ENCODE assay signal across 8 cellular contexts in the genomic region with DNA sequence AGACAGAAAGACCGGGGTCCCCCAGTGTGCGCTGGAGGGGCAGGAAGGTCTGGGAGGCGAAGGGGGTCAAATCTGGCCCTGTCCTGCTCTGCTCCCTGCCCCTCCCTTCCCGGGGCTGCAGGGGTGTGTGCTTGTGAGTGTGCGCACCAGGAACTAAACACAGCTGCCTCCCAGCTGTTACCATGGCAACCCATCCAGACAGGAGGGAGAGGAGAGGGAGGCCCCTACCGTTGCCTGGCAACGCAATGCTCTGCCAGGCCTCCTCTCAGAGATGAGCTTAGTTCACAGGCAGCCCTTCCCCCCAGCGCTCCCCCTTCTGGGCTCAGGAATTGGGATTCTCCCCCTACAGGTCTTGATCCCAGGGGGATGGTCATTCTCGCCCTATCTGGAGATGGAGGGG. TPM values are rescaled to one million over a fixed set of nuclear protein-coding genes. Genes with fewer than 3 reads are reported as not detected.
DNase-seq lines count a peak whose midpoint lies in the region; ATAC-seq, FAIRE-seq and TF ChIP-seq lines count a peak whose summit lies in the region.

No MANE protein-coding gene starts in this region.

- no peak for TF ChIP-seq RAD21 in HepG2 (CRISPR knock-in tag; IDR thresholded peaks at IDR 0.05)

- in situ Hi-C loops in HepG2 (cut with HindIII; ENCODE audit: extremely low pct_ligation_motif_present, low pct_unique_long_range_greater_than_20kb) = loop anchor here (5.0 kb wide), 1 partner anchor 77 kb away; no protein-coding TSS in a partner anchor

- H3K36me3 ChIP-seq in HepG2 (replicated peaks in 1 of 2; ENCODE audit: control insufficient read depth in 1 of 2, insufficient read depth in 2 of 2, low read length in 2 of 2) = no peaks in the 10 kb centered on the region
- no peaks in the 10 kb centered on the region for H3K36me3 ChIP-seq in right lobe of liver
- H3K36me3 ChIP-seq in vagina = no peaks in the 10 kb centered on the region

- BruUV-seq in HepG2 (replicated peaks; lab: Mats Ljungman, UMichigan) = no TSS peak

- H3K9me3 ChIP-seq in HepG2 (ENCODE audit: low read length) (no peaks in the 10 kb centered on the region), right lobe of liver (no peaks in the 10 kb centered on the region), vagina (no peaks in the 10 kb centered on the region)

- no peak overlapping the region for H3K9ac ChIP-seq in HepG2 (ENCODE audit: insufficient read depth, low read depth, low read length)

- H3K4me1 ChIP-seq in HepG2 (ENCODE audit: insufficient read depth, low read length) (peaks cover 60% of the 10 kb centered on the region), right lobe of liver (peaks cover 0 to 9% (median 3%) of the 10 kb centered on the region in 4 donors), vagina (peaks cover 27% of the 10 kb centered on the region)

- DNase-seq in HepG2 (ENCODE audit: low spot score) (peak; percentile 89), right lobe of liver (no peak), NCI-H1694 (lab: John Stamatoyannopoulos, UW) (peak; percentile 98), SK-N-DZ (ENCODE audit: low spot score) (peak; percentile 99), epithelial cell of esophagus (ENCODE audit: low read depth) (peak; percentile 51), pons (ENCODE audit: low spot score) (peak; percentile 99), vagina (ENCODE audit: extremely low spot score in 2 of 2) (no peak)
- no peak for DNase-seq in stimulated activated CD8-positive, alpha-beta memory T cell treated with anti-CD3 and anti-CD28 coated beads, Interleukin-4, amount 100 ng/mL, for 48 hours

- no peaks in the 10 kb centered on the region for H4K20me1 ChIP-seq in HepG2 (ENCODE audit: insufficient read depth, low read length)

- TF ChIP-seq EP300 in HepG2 (IDR thresholded peaks at IDR 0.05; ENCODE audit: low read depth in 2 of 2, low read length in 2 of 2) (no peak), HepG2 (CRISPR knock-in tag; IDR thresholded peaks at IDR 0.05; ENCODE audit: borderline replicate concordance) (no peak)

- no peak overlapping the region for H2AFZ ChIP-seq in HepG2 (ENCODE audit: low read length)

- TF ChIP-seq POLR2A in HepG2 (IDR thresholded peaks at IDR 0.05; ENCODE audit: insufficient read depth in 1 of 2, low read depth in 2 of 2, low read length in 2 of 2) (no peak), right lobe of liver (IDR thresholded peaks at IDR 0.05) (no peak), vagina (IDR thresholded peaks at IDR 0.05) (no peak)

- H3K79me2 ChIP-seq in HepG2 (ENCODE audit: insufficient read depth, low read length) = no peaks in the 10 kb centered on the region

- POLR2A ChIA-PET in HepG2 (lab: Yijun Ruan, JAX) = interaction anchor here (0.9 kb wide), 1 partner anchor 83 kb away, joined by 3 read pairs; no protein-coding TSS in a partner anchor

- peak; percentile 59 for FAIRE-seq in HepG2 (lab: Jason Lieb, UNC)

- H3K27ac ChIP-seq in HepG2 (ENCODE audit: extremely low read length, insufficient read depth, low read length) = no peak overlapping the region
- H3K27ac ChIP-seq in right lobe of liver = no peak overlapping the region
- H3K27ac ChIP-seq in vagina = no peak overlapping the region

- H3K27me3 ChIP-seq in HepG2 (ENCODE audit: control insufficient read depth in 1 of 2, insufficient read depth in 2 of 2, low read length in 2 of 2) = peaks cover 1 to 31% of the 10 kb centered on the region in 2 experiments
- no peaks in the 10 kb centered on the region for H3K27me3 ChIP-seq in right lobe of liver
- H3K27me3 ChIP-seq in vagina = no peaks in the 10 kb centered on the region

- peak; percentile 42 for ATAC-seq in HepG2
- ATAC-seq in right lobe of liver = no peak

- TF ChIP-seq CTCF in HepG2 (CRISPR knock-in tag; IDR thresholded peaks at IDR 0.05) = no peak
- TF ChIP-seq CTCF in right lobe of liver (IDR thresholded peaks at IDR 0.05) = no peak
- no peak for TF ChIP-seq CTCF in epithelial cell of esophagus (IDR thresholded peaks at IDR 0.05; ENCODE audit: insufficient read depth, low read depth, low read length, missing control alignments)
- TF ChIP-seq CTCF in vagina (IDR thresholded peaks at IDR 0.05) = no peak

- CTCF ChIA-PET in HepG2 (lab: Yijun Ruan, JAX; ENCODE audit: low intra/inter-chr PET ratio, low total read pairs) = no interaction called here

- H3K4me3 ChIP-seq in HepG2 (replicated peaks in 1 of 3; ENCODE audit: insufficient read depth in 1 of 3, low read depth in 2 of 3, low read length in 3 of 3) = no peak overlapping the region
- no peak overlapping the region for H3K4me3 ChIP-seq in right lobe of liver
- no peak overlapping the region for H3K4me3 ChIP-seq in epithelial cell of esophagus (ENCODE audit: low read length)
- H3K4me3 ChIP-seq in vagina = no peak overlapping the region

- intact Hi-C loops in HepG2 (cut with micrococcal nuclease; ENCODE audit: unreplicated experiment) (no loop called here), right lobe of liver (cut with DNase I) (no loop called here), vagina (cut with DNase I) (no loop called here)

- 43% methylated on average over 6 of the region's 9 CpGs for WGBS in HepG2 (ENCODE audit: low lambda C conversion rate)
- 27% methylated on average over 3 of the region's 9 CpGs for WGBS in right lobe of liver (ENCODE audit: insufficient coverage, low coverage, low lambda C conversion rate, missing lambda C conversion rate)

- H3K4me2 ChIP-seq in HepG2 (ENCODE audit: low read depth, low read length) = no peak overlapping the region

RNA-seq across cellular contexts. Expression of gene NYAP1, which starts 6.1 kb away (rescaled TPM):
- 0.15 TPM in 2 replicates for total RNA-seq in HepG2 (2016; rRNA removed; fragmentation: Illumina TruSeq; extraction: Trizol)
- not detected in 2 replicates for total RNA-seq in HepG2 (2016; cell fraction: cytosol; rRNA removed; fragmentation: Illumina TruSeq; extraction: Trizol; ENCODE audit: low read depth)
- 0.09 and 0.26 TPM in 2 replicates for total RNA-seq in HepG2 (2016; cell fraction: insoluble cytoplasmic fraction; rRNA removed; fragmentation: Illumina TruSeq; extraction: Trizol)
- total RNA-seq in HepG2 (2016; cell fraction: membrane; rRNA removed; fragmentation: Illumina TruSeq; extraction: Trizol) = 0.55 TPM in 1 of 2 replicates, not detected in the other
- total RNA-seq in HepG2 (2016; cell fraction: nucleus; rRNA removed; fragmentation: Illumina TruSeq; extraction: Trizol) = 0.09 and 0.22 TPM in 2 replicates
- polyA plus RNA-seq in HepG2 (2011; rRNA removed) = 0.46 and 0.76 TPM in 2 replicates
- 0.44 and 0.70 TPM in 2 replicates for polyA plus RNA-seq in HepG2 (2011; cell fraction: cytosol; rRNA removed)
- polyA plus RNA-seq in HepG2 (2011; cell fraction: nucleus; rRNA removed) = 2.4 and 2.9 TPM in 2 replicates
- 0.60 and 0.88 TPM in 2 replicates for polyA plus RNA-seq in HepG2 (2012)
- polyA plus RNA-seq in HepG2 (2016; cell fraction: cytosol; fragmentation: Illumina TruSeq; extraction: Trizol; ENCODE audit: low read depth) = 0.07 and 0.09 TPM in 2 replicates
- 0.08 TPM in 1 of 2 replicates, not detected in the other for polyA plus RNA-seq in HepG2 (2016; cell fraction: insoluble cytoplasmic fraction; fragmentation: Illumina TruSeq; extraction: Trizol; ENCODE audit: low read depth)
- polyA plus RNA-seq in HepG2 (2016; cell fraction: membrane; fragmentation: Illumina TruSeq; extraction: Trizol; ENCODE audit: low read depth) = 0.07 TPM in 1 of 2 replicates, not detected in the other
- polyA plus RNA-seq in HepG2 (2016; cell fraction: nucleus; fragmentation: Illumina TruSeq; extraction: Trizol; ENCODE audit: insufficient read depth, low read depth) = 0.77 and 0.83 TPM in 2 replicates
- polyA minus RNA-seq in HepG2 (2011; rRNA and poly(A)+ RNA removed; ENCODE audit: low replicate concordance) = 0.62 TPM in 1 of 2 replicates, not detected in the other
- polyA minus RNA-seq in HepG2 (2011; cell fraction: cytosol; rRNA and poly(A)+ RNA removed) = 0.53 and 0.99 TPM in 2 replicates
- polyA minus RNA-seq in HepG2 (2011; cell fraction: nucleus; rRNA and poly(A)+ RNA removed) = 0.62 and 0.64 TPM in 2 replicates
- under 1 TPM; 0.06 to 0.74 (median 0.32) TPM for total RNA-seq in right lobe of liver
- polyA plus RNA-seq in SK-N-DZ (2014; cell fraction: cytosol; rRNA removed) = 3.8 and 8.3 TPM in 2 replicates
- polyA plus RNA-seq in SK-N-DZ (2014; cell fraction: nucleus; rRNA removed) = 4.8 and 8.2 TPM in 2 replicates
- 3.9 TPM for total RNA-seq in vagina

RNA-seq across cellular contexts. Expression of gene TSC22D4, which starts 10.8 kb away (rescaled TPM):
- total RNA-seq in HepG2 (2016; rRNA removed; fragmentation: Illumina TruSeq; extraction: Trizol) (6.3 and 7.7 TPM in 2 replicates), right lobe of liver (10 to 100 TPM; 12.5 to 20.5 (median 17.0) TPM), vagina (34.6 TPM)
- 2.6 and 2.9 TPM in 2 replicates for total RNA-seq in HepG2 (2016; cell fraction: cytosol; rRNA removed; fragmentation: Illumina TruSeq; extraction: Trizol; ENCODE audit: low read depth)
- 5.6 and 7.4 TPM in 2 replicates for total RNA-seq in HepG2 (2016; cell fraction: insoluble cytoplasmic fraction; rRNA removed; fragmentation: Illumina TruSeq; extraction: Trizol)
- 4.7 and 8.1 TPM in 2 replicates for total RNA-seq in HepG2 (2016; cell fraction: membrane; rRNA removed; fragmentation: Illumina TruSeq; extraction: Trizol)
- total RNA-seq in HepG2 (2016; cell fraction: nucleus; rRNA removed; fragmentation: Illumina TruSeq; extraction: Trizol) = 4.4 and 5.5 TPM in 2 replicates
- polyA plus RNA-seq in HepG2 (2011; rRNA removed) = 8.7 and 10.1 TPM in 2 replicates
- 6.5 and 10.9 TPM in 2 replicates for polyA plus RNA-seq in HepG2 (2011; cell fraction: cytosol; rRNA removed)
- polyA plus RNA-seq in HepG2 (2011; cell fraction: nucleus; rRNA removed) = 17.7 and 20.7 TPM in 2 replicates
- polyA plus RNA-seq in HepG2 (2012) = 6.9 and 11.5 TPM in 2 replicates
- polyA plus RNA-seq in HepG2 (2016; cell fraction: cytosol; fragmentation: Illumina TruSeq; extraction: Trizol; ENCODE audit: low read depth) = 2.7 and 4.0 TPM in 2 replicates
- polyA plus RNA-seq in HepG2 (2016; cell fraction: insoluble cytoplasmic fraction; fragmentation: Illumina TruSeq; extraction: Trizol; ENCODE audit: low read depth) = 10.1 and 11.1 TPM in 2 replicates
- 6.2 and 8.1 TPM in 2 replicates for polyA plus RNA-seq in HepG2 (2016; cell fraction: membrane; fragmentation: Illumina TruSeq; extraction: Trizol; ENCODE audit: low read depth)
- polyA plus RNA-seq in HepG2 (2016; cell fraction: nucleus; fragmentation: Illumina TruSeq; extraction: Trizol; ENCODE audit: insufficient read depth, low read depth) = 13.1 and 14.8 TPM in 2 replicates
- polyA minus RNA-seq in HepG2 (2011; rRNA and poly(A)+ RNA removed; ENCODE audit: low replicate concordance) = 9.9 and 13.8 TPM in 2 replicates
- 7.0 and 9.1 TPM in 2 replicates for polyA minus RNA-seq in HepG2 (2011; cell fraction: cytosol; rRNA and poly(A)+ RNA removed)
- 3.0 and 4.5 TPM in 2 replicates for polyA minus RNA-seq in HepG2 (2011; cell fraction: nucleus; rRNA and poly(A)+ RNA removed)
- 21.1 and 24.7 TPM in 2 replicates for polyA plus RNA-seq in SK-N-DZ (2014; cell fraction: cytosol; rRNA removed)
- 16.0 and 23.2 TPM in 2 replicates for polyA plus RNA-seq in SK-N-DZ (2014; cell fraction: nucleus; rRNA removed)

RNA-seq across cellular contexts. Expression of gene SPACDR, which starts 25.8 kb away (rescaled TPM):
- total RNA-seq in HepG2 (2016; rRNA removed; fragmentation: Illumina TruSeq; extraction: Trizol) = not detected in 2 replicates
- not detected in 2 replicates for total RNA-seq in HepG2 (2016; cell fraction: cytosol; rRNA removed; fragmentation: Illumina TruSeq; extraction: Trizol; ENCODE audit: low read depth)
- 0.15 TPM in 1 of 2 replicates, not detected in the other for total RNA-seq in HepG2 (2016; cell fraction: insoluble cytoplasmic fraction; rRNA removed; fragmentation: Illumina TruSeq; extraction: Trizol)
- not detected in 2 replicates for total RNA-seq in HepG2 (2016; cell fraction: membrane; rRNA removed; fragmentation: Illumina TruSeq; extraction: Trizol)
- total RNA-seq in HepG2 (2016; cell fraction: nucleus; rRNA removed; fragmentation: Illumina TruSeq; extraction: Trizol) = not detected in 2 replicates
- 0.24 and 0.41 TPM in 2 replicates for polyA plus RNA-seq in HepG2 (2011; rRNA removed)
- polyA plus RNA-seq in HepG2 (2011; cell fraction: cytosol; rRNA removed) = 0.16 TPM in 1 of 2 replicates, not detected in the other
- polyA plus RNA-seq in HepG2 (2011; cell fraction: nucleus; rRNA removed) = 0.55 and 0.99 TPM in 2 replicates
- 0.20 TPM in 1 of 2 replicates, not detected in the other for polyA plus RNA-seq in HepG2 (2012)
- polyA plus RNA-seq in HepG2 (2016; cell fraction: cytosol; fragmentation: Illumina TruSeq; extraction: Trizol; ENCODE audit: low read depth) = not detected in 2 replicates
- polyA plus RNA-seq in HepG2 (2016; cell fraction: insoluble cytoplasmic fraction; fragmentation: Illumina TruSeq; extraction: Trizol; ENCODE audit: low read depth) = not detected in 2 replicates
- 0.26 TPM in 1 of 2 replicates, not detected in the other for polyA plus RNA-seq in HepG2 (2016; cell fraction: membrane; fragmentation: Illumina TruSeq; extraction: Trizol; ENCODE audit: low read depth)
- polyA plus RNA-seq in HepG2 (2016; cell fraction: nucleus; fragmentation: Illumina TruSeq; extraction: Trizol; ENCODE audit: insufficient read depth, low read depth) = not detected in 2 replicates
- polyA minus RNA-seq in HepG2 (2011; rRNA and poly(A)+ RNA removed; ENCODE audit: low replicate concordance) = 0.14 and 0.65 TPM in 2 replicates
- not detected in 2 replicates for polyA minus RNA-seq in HepG2 (2011; cell fraction: cytosol; rRNA and poly(A)+ RNA removed)
- not detected in 2 replicates for polyA minus RNA-seq in HepG2 (2011; cell fraction: nucleus; rRNA and poly(A)+ RNA removed)
- total RNA-seq in right lobe of liver = not detected
- not detected in 2 replicates for polyA plus RNA-seq in SK-N-DZ (2014; cell fraction: cytosol; rRNA removed)
- 1.8 TPM in 1 of 2 replicates, not detected in the other for polyA plus RNA-seq in SK-N-DZ (2014; cell fraction: nucleus; rRNA removed)
- total RNA-seq in vagina = not detected

RNA-seq across cellular contexts. Expression of gene AGFG2, which starts 49.2 kb away (rescaled TPM):
- total RNA-seq in HepG2 (2016; rRNA removed; fragmentation: Illumina TruSeq; extraction: Trizol) (117 and 132 TPM in 2 replicates), right lobe of liver (10 to 100 TPM; 52.9 to 86.3 (median 69.8) TPM), vagina (37.6 TPM)
- total RNA-seq in HepG2 (2016; cell fraction: cytosol; rRNA removed; fragmentation: Illumina TruSeq; extraction: Trizol; ENCODE audit: low read depth) = 31.9 and 33.3 TPM in 2 replicates
- 111 and 137 TPM in 2 replicates for total RNA-seq in HepG2 (2016; cell fraction: insoluble cytoplasmic fraction; rRNA removed; fragmentation: Illumina TruSeq; extraction: Trizol)
- 66.9 and 73.0 TPM in 2 replicates for total RNA-seq in HepG2 (2016; cell fraction: membrane; rRNA removed; fragmentation: Illumina TruSeq; extraction: Trizol)
- total RNA-seq in HepG2 (2016; cell fraction: nucleus; rRNA removed; fragmentation: Illumina TruSeq; extraction: Trizol) = 58.2 and 67.9 TPM in 2 replicates
- polyA plus RNA-seq in HepG2 (2011; rRNA removed) = 125 and 127 TPM in 2 replicates
- polyA plus RNA-seq in HepG2 (2011; cell fraction: cytosol; rRNA removed) = 56.3 and 126 TPM in 2 replicates
- 211 and 341 TPM in 2 replicates for polyA plus RNA-seq in HepG2 (2011; cell fraction: nucleus; rRNA removed)
- polyA plus RNA-seq in HepG2 (2012) = 63.5 and 68.9 TPM in 2 replicates
- 20.7 and 23.5 TPM in 2 replicates for polyA plus RNA-seq in HepG2 (2016; cell fraction: cytosol; fragmentation: Illumina TruSeq; extraction: Trizol; ENCODE audit: low read depth)
- polyA plus RNA-seq in HepG2 (2016; cell fraction: insoluble cytoplasmic fraction; fragmentation: Illumina TruSeq; extraction: Trizol; ENCODE audit: low read depth) = 136 and 157 TPM in 2 replicates
- 44.8 and 50.5 TPM in 2 replicates for polyA plus RNA-seq in HepG2 (2016; cell fraction: membrane; fragmentation: Illumina TruSeq; extraction: Trizol; ENCODE audit: low read depth)
- 131 TPM in 2 replicates for polyA plus RNA-seq in HepG2 (2016; cell fraction: nucleus; fragmentation: Illumina TruSeq; extraction: Trizol; ENCODE audit: insufficient read depth, low read depth)
- polyA minus RNA-seq in HepG2 (2011; rRNA and poly(A)+ RNA removed; ENCODE audit: low replicate concordance) = 24.8 and 334 TPM in 2 replicates
- polyA minus RNA-seq in HepG2 (2011; cell fraction: cytosol; rRNA and poly(A)+ RNA removed) = 131 and 176 TPM in 2 replicates
- polyA minus RNA-seq in HepG2 (2011; cell fraction: nucleus; rRNA and poly(A)+ RNA removed) = 107 and 124 TPM in 2 replicates
- polyA plus RNA-seq in SK-N-DZ (2014; cell fraction: cytosol; rRNA removed) = 8.0 and 8.1 TPM in 2 replicates
- polyA plus RNA-seq in SK-N-DZ (2014; cell fraction: nucleus; rRNA removed) = 10.2 and 15.8 TPM in 2 replicates

RNA-seq across cellular contexts. Expression of gene PPP1R35, which starts 53.5 kb away (rescaled TPM):
- total RNA-seq in HepG2 (2016; rRNA removed; fragmentation: Illumina TruSeq; extraction: Trizol) (16.7 and 24.8 TPM in 2 replicates), right lobe of liver (10 to 100 TPM in 5 of 6 experiments, 1 to 10 TPM in 1; 9.8 to 26.8 (median 13.2) TPM), vagina (24.6 TPM)
- 16.5 and 21.7 TPM in 2 replicates for total RNA-seq in HepG2 (2016; cell fraction: cytosol; rRNA removed; fragmentation: Illumina TruSeq; extraction: Trizol; ENCODE audit: low read depth)
- 19.3 and 24.7 TPM in 2 replicates for total RNA-seq in HepG2 (2016; cell fraction: insoluble cytoplasmic fraction; rRNA removed; fragmentation: Illumina TruSeq; extraction: Trizol)
- total RNA-seq in HepG2 (2016; cell fraction: membrane; rRNA removed; fragmentation: Illumina TruSeq; extraction: Trizol) = 16.5 and 20.1 TPM in 2 replicates
- total RNA-seq in HepG2 (2016; cell fraction: nucleus; rRNA removed; fragmentation: Illumina TruSeq; extraction: Trizol) = 13.8 and 17.9 TPM in 2 replicates
- 26.4 and 29.0 TPM in 2 replicates for polyA plus RNA-seq in HepG2 (2011; rRNA removed)
- polyA plus RNA-seq in HepG2 (2011; cell fraction: cytosol; rRNA removed) = 18.0 and 33.0 TPM in 2 replicates
- polyA plus RNA-seq in HepG2 (2011; cell fraction: nucleus; rRNA removed) = 102 and 127 TPM in 2 replicates
- 17.6 and 20.1 TPM in 2 replicates for polyA plus RNA-seq in HepG2 (2012)
- polyA plus RNA-seq in HepG2 (2016; cell fraction: cytosol; fragmentation: Illumina TruSeq; extraction: Trizol; ENCODE audit: low read depth) = 16.5 and 23.2 TPM in 2 replicates
- polyA plus RNA-seq in HepG2 (2016; cell fraction: insoluble cytoplasmic fraction; fragmentation: Illumina TruSeq; extraction: Trizol; ENCODE audit: low read depth) = 21.3 TPM in 2 replicates
- polyA plus RNA-seq in HepG2 (2016; cell fraction: membrane; fragmentation: Illumina TruSeq; extraction: Trizol; ENCODE audit: low read depth) = 13.7 and 17.5 TPM in 2 replicates
- 39.6 and 40.4 TPM in 2 replicates for polyA plus RNA-seq in HepG2 (2016; cell fraction: nucleus; fragmentation: Illumina TruSeq; extraction: Trizol; ENCODE audit: insufficient read depth, low read depth)
- 13.2 and 24.1 TPM in 2 replicates for polyA minus RNA-seq in HepG2 (2011; rRNA and poly(A)+ RNA removed; ENCODE audit: low replicate concordance)
- 10.6 and 13.9 TPM in 2 replicates for polyA minus RNA-seq in HepG2 (2011; cell fraction: cytosol; rRNA and poly(A)+ RNA removed)
- polyA minus RNA-seq in HepG2 (2011; cell fraction: nucleus; rRNA and poly(A)+ RNA removed) = 7.1 and 7.3 TPM in 2 replicates
- 30.0 and 50.0 TPM in 2 replicates for polyA plus RNA-seq in SK-N-DZ (2014; cell fraction: cytosol; rRNA removed)
- polyA plus RNA-seq in SK-N-DZ (2014; cell fraction: nucleus; rRNA removed) = 114 and 118 TPM in 2 replicates

Comparison
In these comparisons a context has a peak if more than half of its experiments do, and no peak if none do; other contexts are left out.
1. DNase-seq: peak in HepG2 (single experiment), NCI-H1694 (single experiment), SK-N-DZ (single experiment), epithelial cell of esophagus (single experiment) and pons (single experiment); none in right lobe of liver (0 of 3), stimulated activated CD8-positive, alpha-beta memory T cell treated with anti-CD3 and anti-CD28 coated beads, Interleukin-4, amount 100 ng/mL, for 48 hours (single experiment) and vagina (0 of 2).